In the genomic region with DNA sequence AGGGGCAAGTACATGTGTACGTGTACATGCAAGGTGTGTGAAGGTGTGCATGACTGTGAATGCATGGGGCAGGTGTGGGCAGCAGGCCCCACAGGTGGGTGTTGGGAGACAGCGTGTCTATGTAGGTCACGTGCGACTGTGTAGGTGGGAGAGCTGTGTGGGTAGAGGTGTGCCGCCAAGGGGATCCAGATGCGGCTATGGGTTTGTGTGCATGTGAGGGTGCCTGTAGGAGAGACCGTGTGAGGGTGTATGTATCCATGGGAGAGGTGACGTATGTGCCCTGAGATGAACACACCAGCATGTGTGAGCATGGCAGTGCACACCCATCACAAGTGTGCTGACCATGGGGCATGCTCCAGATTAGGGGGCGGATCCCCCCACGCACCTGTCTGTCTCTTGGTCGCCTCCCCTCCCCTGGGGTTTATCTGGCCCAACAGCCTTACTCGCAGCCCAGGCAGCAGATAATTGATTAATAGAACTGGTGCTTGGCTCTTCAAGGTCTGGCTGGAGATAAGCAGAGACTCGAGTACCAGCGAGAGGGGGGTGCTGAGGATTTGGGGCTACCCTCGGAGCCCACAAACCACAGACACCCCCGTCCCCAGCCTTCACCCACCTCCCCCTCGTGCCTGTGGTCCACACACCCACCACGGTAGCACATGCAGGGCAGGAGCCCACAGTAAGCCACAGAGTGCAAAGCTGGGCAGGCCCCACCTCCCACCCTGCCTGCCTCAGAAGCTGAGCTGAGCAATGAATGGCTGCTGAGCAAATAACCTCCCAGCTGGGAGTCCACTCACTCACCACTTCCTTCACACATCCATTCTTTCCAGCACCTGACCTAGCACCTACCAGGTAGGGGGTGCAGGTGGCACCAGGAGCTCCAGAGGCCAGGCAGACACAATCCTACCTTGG, we compare ENCODE assay signal across 9 cellular contexts. TPM values are rescaled to one million over a fixed set of nuclear protein-coding genes. Genes with fewer than 3 reads are reported as not detected.
A peak's percentile ranks its signal among the peaks of the same experiment; 100 is the strongest.
DNase-seq lines count a peak whose midpoint lies in the region; ATAC-seq and TF ChIP-seq lines count a peak whose summit lies in the region.
"Had no signal": no experiment of that assay in that cellular context is flagged by ENCODE, and none has a peak within 500 bp of the region (broad histone marks: within the 10 kb centered on the region; RNA-seq: fewer than 3 reads in every experiment).

No MANE protein-coding gene starts in this region.

- no peak overlapping the region for H3K27ac ChIP-seq in naive thymus-derived CD4-positive, alpha-beta T cell (ENCODE audit: low read depth, low read length)
- no peak overlapping the region for H3K27ac ChIP-seq in PC-9

- POLR2A ChIA-PET in naive thymus-derived CD4-positive, alpha-beta T cell (lab: Charles Lee): no interaction called here
- POLR2A ChIA-PET in PC-9 (lab: Charles Lee; ENCODE audit: unreplicated experiment): interaction anchor here (0.6 kb wide), 1 partner anchor 178 kb away, joined by 3 read pairs; no protein-coding TSS in a partner anchor

- no peaks in the 10 kb centered on the region for H3K9me3 Mint-ChIP-seq in CD14-positive monocyte
- no peaks in the 10 kb centered on the region for H3K9me3 Mint-ChIP-seq in naive thymus-derived CD4-positive, alpha-beta T cell
- H3K9me3 Mint-ChIP-seq: dendritic cell treated with granulocyte-macrophage colony-stimulating factor and Interleukin-4, amounts not matched to agents 40 ng/mL and 50 ng/mL, for 4 days had no signal

- H3K36me3 Mint-ChIP-seq in CD14-positive monocyte: no peaks in the 10 kb centered on the region
- H3K36me3 Mint-ChIP-seq in naive thymus-derived CD4-positive, alpha-beta T cell: no peaks in the 10 kb centered on the region

- TF ChIP-seq CTCF in CD14-positive monocyte (IDR thresholded peaks at IDR 0.05): no peak
- no peak for TF ChIP-seq CTCF in PC-9 (conservative IDR thresholded peaks at IDR 0.05)

- H3K36me3 ChIP-seq in naive thymus-derived CD4-positive, alpha-beta T cell (ENCODE audit: control insufficient read depth in 2 of 3, insufficient read depth in 3 of 3, low read length in 3 of 3): no peaks in the 10 kb centered on the region
- H3K36me3 ChIP-seq in PC-9 (ENCODE audit: low read depth): no peaks in the 10 kb centered on the region

- H3K27ac Mint-ChIP-seq in CD14-positive monocyte: peak overlapping the region in 1 of 7 donors; percentile 65
- peak overlapping the region in 5 of 9 donors; percentile 29 to 76 (median 68) for H3K27ac Mint-ChIP-seq in naive thymus-derived CD4-positive, alpha-beta T cell
- H3K27ac Mint-ChIP-seq: dendritic cell treated with granulocyte-macrophage colony-stimulating factor and Interleukin-4, amounts not matched to agents 40 ng/mL and 50 ng/mL, for 4 days had no signal

- peaks cover 29 to 42% of the 10 kb centered on the region in 2 donors for H3K4me1 ChIP-seq in naive thymus-derived CD4-positive, alpha-beta T cell (ENCODE audit: control insufficient read depth in 2 of 2, insufficient read depth in 2 of 2, low read length in 2 of 2)
- H3K4me1 ChIP-seq in PC-9 (replicated peaks; ENCODE audit: insufficient read depth): no peaks in the 10 kb centered on the region

- H3K4me2 ChIP-seq in PC-9: no peak overlapping the region

- H4K20me1 ChIP-seq in PC-9 (ENCODE audit: insufficient read depth): no peaks in the 10 kb centered on the region

- intact Hi-C loops in CD14-positive monocyte (cut with micrococcal nuclease): no loop called here
- intact Hi-C loops in naive thymus-derived CD4-positive, alpha-beta T cell (cut with micrococcal nuclease): loop anchor here in 1 of 2 donors (5.0 kb wide), 1 partner anchor 55 kb away; no protein-coding TSS in a partner anchor
- intact Hi-C loops in PC-9 (cut with micrococcal nuclease; ENCODE audit: unreplicated experiment): no loop called here

- no peaks in the 10 kb centered on the region for H3F3A ChIP-seq in PC-9 (ENCODE audit: insufficient read depth, low read depth)

- peaks cover 5% of the 10 kb centered on the region for H3K4me1 Mint-ChIP-seq in CD14-positive monocyte
- peaks cover 19 to 52% (median 39%) of the 10 kb centered on the region in 7 donors for H3K4me1 Mint-ChIP-seq in naive thymus-derived CD4-positive, alpha-beta T cell

- H3K9me3 ChIP-seq in naive thymus-derived CD4-positive, alpha-beta T cell (ENCODE audit: control insufficient read depth in 2 of 3, low read length in 3 of 3): no peaks in the 10 kb centered on the region
- H3K9me3 ChIP-seq in PC-9 (ENCODE audit: insufficient read depth, low read depth): no peaks in the 10 kb centered on the region

- CTCF ChIA-PET in naive thymus-derived CD4-positive, alpha-beta T cell (lab: Charles Lee): interaction anchor here (0.6 to 1.3 kb wide), 2 partner anchors 10 to 14 kb away, joined by 3 to 4 read pairs; no protein-coding TSS in a partner anchor
- CTCF ChIA-PET in PC-9 (lab: Charles Lee): no interaction called here

- no peak overlapping the region for H3K4me3 ChIP-seq in Jurkat, Clone E6-1 (ENCODE audit: low read length)
- no peak overlapping the region for H3K4me3 ChIP-seq in naive thymus-derived CD4-positive, alpha-beta T cell (ENCODE audit: low read length)
- no peak overlapping the region for H3K4me3 ChIP-seq in PC-9

- H3K27me3 Mint-ChIP-seq in CD14-positive monocyte (ENCODE audit: low read depth in 3 of 3): peaks cover 8 to 16% (median 13%) of the 10 kb centered on the region in 3 donors
- H3K27me3 Mint-ChIP-seq in naive thymus-derived CD4-positive, alpha-beta T cell: peaks cover 0 to 7% (median 0%) of the 10 kb centered on the region in 5 donors

- H2AFZ ChIP-seq in PC-9: no peak overlapping the region

- no peaks in the 10 kb centered on the region for H3K79me2 ChIP-seq in PC-9 (ENCODE audit: low read depth)

- DNase-seq in CD14-positive monocyte (ENCODE audit: low spot score) (peak; percentile 27), activated T-cell treated with anti-CD3 and anti-CD28 coated beads for 4 hours (peak; percentile 19), NCI-H1105 treated with DMSO at 0.1 percent for 48 hours (lab: John Stamatoyannopoulos, UW) (no peak), globus pallidus (ENCODE audit: low spot score) (no peak), PC-9 (no peak)
- peak; percentile 60 for DNase-seq in Jurkat, Clone E6-1 (ENCODE audit: low read depth, low spot score)
- peak in 1 of 9 donors; percentile 9 for DNase-seq in naive thymus-derived CD4-positive, alpha-beta T cell

- no peak overlapping the region for H3K4me3 Mint-ChIP-seq in CD14-positive monocyte
- peak overlapping the region in 5 of 10 donors; percentile 9 to 48 (median 15) for H3K4me3 Mint-ChIP-seq in naive thymus-derived CD4-positive, alpha-beta T cell
- H3K4me3 Mint-ChIP-seq: dendritic cell treated with granulocyte-macrophage colony-stimulating factor and Interleukin-4, amounts not matched to agents 40 ng/mL and 50 ng/mL, for 4 days had no signal

- no peaks in the 10 kb centered on the region for H3K9me2 ChIP-seq in PC-9 (ENCODE audit: insufficient read depth)

- no peaks in the 10 kb centered on the region for H3K27me3 ChIP-seq in naive thymus-derived CD4-positive, alpha-beta T cell (ENCODE audit: control insufficient read depth in 2 of 2, insufficient read depth in 2 of 2, low read length in 2 of 2)
- H3K27me3 ChIP-seq in PC-9 (ENCODE audit: insufficient read depth, low read depth): no peaks in the 10 kb centered on the region

- ATAC-seq in naive thymus-derived CD4-positive, alpha-beta T cell: peak; percentile 66
- ATAC-seq in GM19023 (IDR thresholded peaks at IDR 0.05; ENCODE audit: unreplicated experiment): no peak

- BruUV-seq in PC-9 (replicated peaks; lab: Mats Ljungman, UMichigan): no TSS peak

RNA-seq across cellular contexts. Expression of gene ZMIZ1, which starts 41.4 kb away (rescaled TPM):
- 1 to 10 TPM; 3.3 to 8.9 TPM for polyA plus RNA-seq in CD14-positive monocyte
- polyA plus RNA-seq in Jurkat, Clone E6-1 (2012; ENCODE audit: insufficient read depth, insufficient read length): 24.0 TPM
- total RNA-seq in naive thymus-derived CD4-positive, alpha-beta T cell: 10 to 100 TPM; 13.5 to 57.2 (median 24.5) TPM
- 1 to 10 TPM; 1.8 to 4.2 TPM for polyA plus RNA-seq in naive thymus-derived CD4-positive, alpha-beta T cell
- 47.6 and 48.5 TPM in 2 replicates for total RNA-seq in PC-9 (2021)

Comparison
In these comparisons a context has a peak if more than half of its experiments do, and no peak if none do; other contexts are left out.
1. DNase-seq: peak in CD14-positive monocyte (single experiment), Jurkat, Clone E6-1 (single experiment) and activated T-cell treated with anti-CD3 and anti-CD28 coated beads for 4 hours (single experiment); none in NCI-H1105 treated with DMSO at 0.1 percent for 48 hours (single experiment), globus pallidus (single experiment) and PC-9 (0 of 2).